ENCODE assay signal across 10 cellular contexts in the genomic region with DNA sequence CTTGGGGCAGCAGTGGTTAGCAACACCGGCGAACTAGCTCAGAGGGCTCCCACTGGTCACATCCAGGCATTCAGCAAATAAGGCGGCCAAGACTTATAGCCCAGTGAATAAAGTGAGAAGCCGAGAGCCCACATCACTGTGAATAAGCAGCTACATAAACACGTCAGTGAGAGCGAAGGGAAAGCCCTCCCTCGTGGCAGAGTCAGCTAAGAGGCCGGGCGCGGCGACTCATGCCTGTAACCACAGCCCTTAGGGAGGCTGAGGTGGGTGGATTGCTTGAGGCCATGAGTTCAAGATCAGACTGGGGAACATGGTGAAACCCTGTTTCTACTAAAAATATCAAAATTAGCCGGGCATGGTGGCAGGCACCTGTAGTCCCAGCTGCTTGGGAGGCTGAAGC. TPM values are rescaled to one million over a fixed set of nuclear protein-coding genes. Genes with fewer than 3 reads are reported as not detected.
DNase-seq lines count a peak whose midpoint lies in the region; ATAC-seq and FAIRE-seq lines count a peak whose summit lies in the region.
"Had no signal": no experiment of that assay in that cellular context is flagged by ENCODE, and none has a peak within 500 bp of the region (broad histone marks: within the 10 kb centered on the region; RNA-seq: fewer than 3 reads in every experiment).

No MANE protein-coding gene starts in this region.

- no peaks in the 10 kb centered on the region for H3K9me3 Mint-ChIP-seq in activated T-helper 2 cell treated with anti-CD3 and anti-CD28 coated beads, Interferon-gamma antibody, Interleukin-2, Interleukin-4, amounts not matched to agents 10 μg/mL and 5 μg/mL and 100 μg/mL, durations not matched to agents 14 hours and 24 hours and 36 hours

- H3K27ac Mint-ChIP-seq in activated T-helper 2 cell treated with anti-CD3 and anti-CD28 coated beads, Interferon-gamma antibody, Interleukin-2, Interleukin-4, amounts not matched to agents 10 μg/mL and 5 μg/mL and 100 μg/mL, durations not matched to agents 14 hours and 24 hours and 36 hours: peak overlapping the region; percentile 59

- H3K27me3 Mint-ChIP-seq in activated T-helper 2 cell treated with anti-CD3 and anti-CD28 coated beads, Interferon-gamma antibody, Interleukin-2, Interleukin-4, amounts not matched to agents 10 μg/mL and 5 μg/mL and 100 μg/mL, durations not matched to agents 14 hours and 24 hours and 36 hours (ENCODE audit: low read depth): no peaks in the 10 kb centered on the region

- no peak for FAIRE-seq in GM19239 (lab: Jason Lieb, UNC)

- ATAC-seq in esophagus mucosa: no peak
- no peak for ATAC-seq in HG02623 (IDR thresholded peaks at IDR 0.05; ENCODE audit: unreplicated experiment)

- H3K4me1 Mint-ChIP-seq in activated T-helper 2 cell treated with anti-CD3 and anti-CD28 coated beads, Interferon-gamma antibody, Interleukin-2, Interleukin-4, amounts not matched to agents 10 μg/mL and 5 μg/mL and 100 μg/mL, durations not matched to agents 14 hours and 24 hours and 36 hours (ENCODE audit: low read depth): peaks cover 27% of the 10 kb centered on the region

- no peak overlapping the region for H3K4me3 Mint-ChIP-seq in activated T-helper 2 cell treated with anti-CD3 and anti-CD28 coated beads, Interferon-gamma antibody, Interleukin-2, Interleukin-4, amounts not matched to agents 10 μg/mL and 5 μg/mL and 100 μg/mL, durations not matched to agents 14 hours and 24 hours and 36 hours (ENCODE audit: low read depth)

- peaks cover 24% of the 10 kb centered on the region for H3K36me3 Mint-ChIP-seq in activated T-helper 2 cell treated with anti-CD3 and anti-CD28 coated beads, Interferon-gamma antibody, Interleukin-2, Interleukin-4, amounts not matched to agents 10 μg/mL and 5 μg/mL and 100 μg/mL, durations not matched to agents 14 hours and 24 hours and 36 hours (ENCODE audit: low read depth)

- DNase-seq in A172 (ENCODE audit: low spot score): peak; percentile 60
- DNase-seq in MV-4-11 (lab: John Stamatoyannopoulos, UW): peak; percentile 66
- no peak for DNase-seq in activated T-helper 2 cell treated with anti-CD3 and anti-CD28 coated beads, Interferon-gamma antibody, Interleukin-2, Interleukin-4, amounts not matched to agents 10 μg/mL and 5 μg/mL and 100 μg/mL, durations not matched to agents 14 hours and 24 hours and 36 hours (ENCODE audit: low spot score)
- peak; percentile 28 for DNase-seq in myocyte (ENCODE audit: low read depth)
- no peak for DNase-seq in GM19239 (ENCODE audit: insufficient read length, low spot score)
- no peak for DNase-seq in H4 (ENCODE audit: low spot score)
- DNase-seq: NCI-H1436 treated with DMSO at 0.1 percent for 48 hours had no signal

- intact Hi-C loops in activated T-helper 2 cell treated with anti-CD3 and anti-CD28 coated beads, Interferon-gamma antibody, Interleukin-2, Interleukin-4, amounts not matched to agents 10 μg/mL and 5 μg/mL and 100 μg/mL, durations not matched to agents 14 hours and 24 hours and 36 hours (cut with micrococcal nuclease): no loop called here

RNA-seq across cellular contexts. Expression of a gene that starts 5.2 kb away (rescaled TPM):
- 12.6 and 14.6 TPM in 2 replicates for total RNA-seq in A172 (2014; rRNA removed; shearing (Covaris generic))
- total RNA-seq in activated T-helper 2 cell treated with anti-CD3 and anti-CD28 coated beads, Interferon-gamma antibody, Interleukin-2, Interleukin-4, amounts not matched to agents 10 μg/mL and 5 μg/mL and 100 μg/mL, durations not matched to agents 14 hours and 24 hours and 36 hours: 36.5 and 39.9 TPM in 2 replicates
- total RNA-seq in myocyte (17.3 and 23.7 TPM in 2 replicates), esophagus mucosa (20.1 TPM)
- polyA plus RNA-seq in myocyte (2012): 21.3 TPM
- 7.2 and 10.4 TPM in 2 replicates for total RNA-seq in H4 (2014; rRNA removed; shearing (Covaris generic))

RNA-seq across cellular contexts. Expression of a gene that starts 37.0 kb away (rescaled TPM):
- total RNA-seq in A172 (2014; rRNA removed; shearing (Covaris generic)): not detected in 2 replicates
- 1.3 and 1.9 TPM in 2 replicates for total RNA-seq in activated T-helper 2 cell treated with anti-CD3 and anti-CD28 coated beads, Interferon-gamma antibody, Interleukin-2, Interleukin-4, amounts not matched to agents 10 μg/mL and 5 μg/mL and 100 μg/mL, durations not matched to agents 14 hours and 24 hours and 36 hours
- total RNA-seq in myocyte: 0.47 TPM in 1 of 2 replicates, not detected in the other
- polyA plus RNA-seq in myocyte (2012): 0.19 TPM
- total RNA-seq in esophagus mucosa: not detected
- total RNA-seq in H4 (2014; rRNA removed; shearing (Covaris generic)): not detected in 2 replicates
- polyA plus RNA-seq: lung had no signal

RNA-seq across cellular contexts. Expression of a gene that starts 37.8 kb away (rescaled TPM):
- total RNA-seq in A172 (2014; rRNA removed; shearing (Covaris generic)): 12.8 and 14.5 TPM in 2 replicates
- 49.4 and 56.4 TPM in 2 replicates for total RNA-seq in activated T-helper 2 cell treated with anti-CD3 and anti-CD28 coated beads, Interferon-gamma antibody, Interleukin-2, Interleukin-4, amounts not matched to agents 10 μg/mL and 5 μg/mL and 100 μg/mL, durations not matched to agents 14 hours and 24 hours and 36 hours
- 18.7 and 21.4 TPM in 2 replicates for total RNA-seq in myocyte
- polyA plus RNA-seq in myocyte (2012): 23.5 TPM
- 16.5 TPM for total RNA-seq in esophagus mucosa
- total RNA-seq in H4 (2014; rRNA removed; shearing (Covaris generic)): 9.1 and 21.8 TPM in 2 replicates

RNA-seq across cellular contexts. Expression of a gene that starts 53.0 kb away (rescaled TPM):
- 136 and 156 TPM in 2 replicates for total RNA-seq in A172 (2014; rRNA removed; shearing (Covaris generic))
- 95.9 and 98.2 TPM in 2 replicates for total RNA-seq in activated T-helper 2 cell treated with anti-CD3 and anti-CD28 coated beads, Interferon-gamma antibody, Interleukin-2, Interleukin-4, amounts not matched to agents 10 μg/mL and 5 μg/mL and 100 μg/mL, durations not matched to agents 14 hours and 24 hours and 36 hours
- total RNA-seq in myocyte: 19.5 and 20.1 TPM in 2 replicates
- 26.2 TPM for polyA plus RNA-seq in myocyte (2012)
- total RNA-seq in esophagus mucosa: 32.4 TPM
- 87.5 and 96.1 TPM in 2 replicates for total RNA-seq in H4 (2014; rRNA removed; shearing (Covaris generic))

Comparison
In these comparisons a context has a peak if more than half of its experiments do, and no peak if none do; other contexts are left out.
1. DNase-seq: peak in A172 (single experiment), MV-4-11 (single experiment) and myocyte (single experiment); none in activated T-helper 2 cell treated with anti-CD3 and anti-CD28 coated beads, Interferon-gamma antibody, Interleukin-2, Interleukin-4, amounts not matched to agents 10 μg/mL and 5 μg/mL and 100 μg/mL, durations not matched to agents 14 hours and 24 hours and 36 hours (single experiment), GM19239 (single experiment) and H4 (single experiment).